21 cellular contexts compared by ENCODE assay signal in the genomic region with DNA sequence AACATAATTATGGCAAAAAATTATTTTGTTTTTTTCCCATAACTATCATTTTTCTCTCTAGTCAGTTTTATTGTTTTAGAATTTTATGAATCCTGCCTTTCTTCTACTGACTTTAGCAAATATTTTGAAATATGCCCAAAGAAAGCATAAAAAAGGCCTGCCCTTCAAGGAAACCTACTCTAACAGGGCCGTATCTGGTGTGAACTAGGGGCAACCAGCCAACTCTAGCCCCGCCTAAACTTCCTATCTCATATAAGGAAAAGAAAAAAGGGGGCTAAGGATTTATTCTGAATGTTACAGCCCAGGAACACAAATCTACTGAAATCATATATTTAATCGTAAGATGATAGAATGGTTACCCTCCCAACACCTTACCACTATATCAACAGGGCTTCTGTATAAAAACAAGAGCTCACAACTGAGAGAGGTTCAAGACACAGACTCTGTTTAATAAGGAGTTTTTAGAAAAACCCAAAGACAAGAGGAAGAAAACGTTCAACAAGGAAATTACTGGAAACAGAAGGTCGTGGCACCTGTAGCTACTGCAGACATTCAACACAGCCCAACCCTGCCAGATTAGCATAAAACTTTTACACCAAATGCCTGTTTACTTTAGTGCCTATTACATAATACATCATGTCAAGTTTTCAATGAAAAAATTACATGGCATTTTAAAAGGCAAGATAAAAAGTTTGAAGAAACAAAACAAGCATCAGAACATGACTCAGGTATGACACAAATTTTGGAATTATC. TPM values are rescaled to one million over a fixed set of nuclear protein-coding genes. Genes with fewer than 3 reads are reported as not detected.
DNase-seq lines count a peak whose midpoint lies in the region; ATAC-seq and TF ChIP-seq lines count a peak whose summit lies in the region.
"Had no signal": no experiment of that assay in that cellular context is flagged by ENCODE, and none has a peak within 500 bp of the region (broad histone marks: within the 10 kb centered on the region; RNA-seq: fewer than 3 reads in every experiment).

No MANE protein-coding gene starts in this region.

- H3K4me1 Mint-ChIP-seq in activated T-cell treated with anti-CD3 and anti-CD28 coated beads, Interleukin-2, amount 50 U/mL, for 24 hours (ENCODE audit: low read depth), result no peaks in the 10 kb centered on the region
- peaks cover 4% of the 10 kb centered on the region for H3K4me1 Mint-ChIP-seq in mesothelial cell of epicardium

- H3K27ac Mint-ChIP-seq in activated T-cell treated with anti-CD3 and anti-CD28 coated beads, Interleukin-2, amount 50 U/mL, for 24 hours, result no peak overlapping the region
- no peak overlapping the region for H3K27ac Mint-ChIP-seq in mesothelial cell of epicardium
- H3K27ac Mint-ChIP-seq: CD4-positive, alpha-beta T cell had no signal

- H3K27me3 ChIP-seq in esophagus muscularis mucosa (no peaks in the 10 kb centered on the region), sigmoid colon (no peaks in the 10 kb centered on the region)
- H3K27me3 ChIP-seq: BE2C, Peyer's patch had no signal

- DNase-seq in esophagus muscularis mucosa (ENCODE audit: extremely low spot score) (no peak), left ventricle myocardium superior (peak; percentile 33), sigmoid colon (no peak), mesothelial cell of epicardium (ENCODE audit: low spot score in 2 of 2, unreplicated experiment in 2 of 2) (no peak), NCI-H446 treated with DMSO at 0.1 percent for 48 hours (lab: John Stamatoyannopoulos, UW) (no peak)
- DNase-seq in activated T-cell treated with anti-CD3 and anti-CD28 coated beads, Interleukin-2, amount 50 U/mL, for 24 hours, result no peak
- no peak for DNase-seq in activated CD8-positive, alpha-beta memory T cell treated with anti-CD3 and anti-CD28 coated beads, Interleukin-2, amount 50 U/mL, for 4 hours
- DNase-seq: BE2C; Calu3; CD4-positive, alpha-beta T cell; DMS53; KG1; NCI-H1048; NCI-H1436 treated with DMSO at 0.1 percent for 48 hours; NCI-H2081; NCI-H524; Peyer's patch; SHP77 had no signal

- peaks cover 16% of the 10 kb centered on the region for H3K27me3 Mint-ChIP-seq in activated T-cell treated with anti-CD3 and anti-CD28 coated beads, Interleukin-2, amount 50 U/mL, for 24 hours
- no peaks in the 10 kb centered on the region for H3K27me3 Mint-ChIP-seq in mesothelial cell of epicardium (ENCODE audit: low read depth)

- H3K36me3 ChIP-seq in esophagus muscularis mucosa, result no peaks in the 10 kb centered on the region
- no peaks in the 10 kb centered on the region for H3K36me3 ChIP-seq in sigmoid colon
- H3K36me3 ChIP-seq: BE2C, Peyer's patch had no signal

- intact Hi-C loops in esophagus muscularis mucosa (cut with DNase I) (no loop called here), left ventricle myocardium superior (cut with micrococcal nuclease) (no loop called here), sigmoid colon (cut with DNase I) (no loop called here)

- H3K27ac ChIP-seq in esophagus muscularis mucosa (replicated peaks in 1 of 4), result peak overlapping the region in 3 of 4 donors; percentile 3 to 10 (median 5)
- H3K27ac ChIP-seq in sigmoid colon, result peak overlapping the region; percentile 37 to 61 (median 45)
- H3K27ac ChIP-seq: Peyer's patch had no signal

- H3K4me3 ChIP-seq in esophagus muscularis mucosa (no peak overlapping the region), sigmoid colon (no peak overlapping the region)
- H3K4me3 ChIP-seq: Peyer's patch had no signal

- TF ChIP-seq CTCF in esophagus muscularis mucosa (IDR thresholded peaks at IDR 0.05) (no peak), sigmoid colon (IDR thresholded peaks at IDR 0.05) (no peak), mesothelial cell of epicardium (IDR thresholded peaks at IDR 0.05; ENCODE audit: unreplicated experiment) (no peak)

- WGBS in esophagus muscularis mucosa, result 82% methylated on average over 5 of the region's 5 CpGs
- 32 to 51% methylated on average over 5 of the region's 5 CpGs for WGBS in sigmoid colon, 2 donors

- peaks cover 0 to 14% (median 2%) of the 10 kb centered on the region in 4 donors for H3K4me1 ChIP-seq in esophagus muscularis mucosa
- no peaks in the 10 kb centered on the region for H3K4me1 ChIP-seq in sigmoid colon
- H3K4me1 ChIP-seq: BE2C, Peyer's patch had no signal

- TF ChIP-seq EP300 in esophagus muscularis mucosa (IDR thresholded peaks at IDR 0.05) (no peak), sigmoid colon (IDR thresholded peaks at IDR 0.05) (no peak)

- H3K9me3 ChIP-seq in esophagus muscularis mucosa (no peaks in the 10 kb centered on the region), sigmoid colon (no peaks in the 10 kb centered on the region)
- H3K9me3 ChIP-seq: BE2C, Peyer's patch had no signal

- H3K36me3 Mint-ChIP-seq in activated T-cell treated with anti-CD3 and anti-CD28 coated beads, Interleukin-2, amount 50 U/mL, for 24 hours (ENCODE audit: low read depth), result no peaks in the 10 kb centered on the region
- H3K36me3 Mint-ChIP-seq in mesothelial cell of epicardium, result peaks cover 8% of the 10 kb centered on the region

- no peak for TF ChIP-seq POLR2A in esophagus muscularis mucosa (IDR thresholded peaks at IDR 0.05; ENCODE audit: low read depth)
- TF ChIP-seq POLR2A in sigmoid colon (IDR thresholded peaks at IDR 0.05), result no peak

- ATAC-seq in left ventricle myocardium superior, result peak; percentile 54
- ATAC-seq: HepG2 had no signal

- no peak overlapping the region for H3K4me3 Mint-ChIP-seq in activated T-cell treated with anti-CD3 and anti-CD28 coated beads, Interleukin-2, amount 50 U/mL, for 24 hours
- no peak overlapping the region for H3K4me3 Mint-ChIP-seq in mesothelial cell of epicardium
- H3K4me3 Mint-ChIP-seq: CD4-positive, alpha-beta T cell had no signal

- peaks cover 3% of the 10 kb centered on the region for H3K9me3 Mint-ChIP-seq in activated T-cell treated with anti-CD3 and anti-CD28 coated beads, Interleukin-2, amount 50 U/mL, for 24 hours
- peaks cover 23% of the 10 kb centered on the region for H3K9me3 Mint-ChIP-seq in mesothelial cell of epicardium

RNA-seq across cellular contexts. Expression of a gene that starts 12.9 kb away (rescaled TPM):
- not detected for total RNA-seq in esophagus muscularis mucosa
- not detected for total RNA-seq in left ventricle myocardium superior
- not detected for total RNA-seq in sigmoid colon
- under 1 TPM in 1 of 3 donors, not detected in 2; 0.09 TPM for polyA plus RNA-seq in sigmoid colon
- not detected in 3 replicates for total RNA-seq in mesothelial cell of epicardium
- total RNA-seq: Calu3; CD4-positive, alpha-beta T cell; H1; HepG2; Peyer's patch had no signal
- polyA plus RNA-seq: H1, HepG2 had no signal

RNA-seq across cellular contexts. Expression of a gene that starts 40.1 kb away (rescaled TPM):
- not detected for total RNA-seq in esophagus muscularis mucosa
- not detected for total RNA-seq in left ventricle myocardium superior
- total RNA-seq in sigmoid colon, result not detected
- polyA plus RNA-seq in sigmoid colon, result not detected
- total RNA-seq in mesothelial cell of epicardium, result 0.09 TPM in 1 of 3 replicates, not detected in the others
- total RNA-seq: Calu3; CD4-positive, alpha-beta T cell; H1; HepG2; M059J; Peyer's patch had no signal
- polyA plus RNA-seq: H1, HepG2 had no signal
